ENCODE assay signal across 12 cellular contexts in genomic region chr9:4690144-4690543, GRCh38. TPM values are rescaled to one million over a fixed set of nuclear protein-coding genes. Genes with fewer than 3 reads are reported as not detected.
DNase-seq lines count a peak whose midpoint lies in the region; ATAC-seq and TF ChIP-seq lines count a peak whose summit lies in the region.
"Had no signal": no experiment of that assay in that cellular context is flagged by ENCODE, and none has a peak within 500 bp of the region (broad histone marks: within the 10 kb centered on the region; RNA-seq: fewer than 3 reads in every experiment).

No MANE protein-coding gene starts in this region.

- H3K4me2 ChIP-seq in smooth muscle cell, result no peak overlapping the region

- peak; percentile 17 for ATAC-seq in activated CD4-positive, alpha-beta T cell treated with anti-CD3 and anti-CD28 coated beads for 36 hours
- ATAC-seq in HG02588 (IDR thresholded peaks at IDR 0.05; ENCODE audit: unreplicated experiment), result peak; percentile 52
- peak; percentile 36 for ATAC-seq in HG03565 (IDR thresholded peaks at IDR 0.05; ENCODE audit: unreplicated experiment)

- peaks cover 46% of the 10 kb centered on the region for H3K4me1 Mint-ChIP-seq in activated CD4-positive, alpha-beta T cell treated with anti-CD3 and anti-CD28 coated beads for 36 hours

- WGBS in smooth muscle cell (ENCODE audit: low lambda C conversion rate), result 97% methylated on average over 4 of the region's 4 CpGs

- H3K4me1 ChIP-seq in smooth muscle cell (ENCODE audit: low read depth), result peaks cover 6% of the 10 kb centered on the region
- H3K4me1 ChIP-seq: SJCRH30 had no signal

- H3K9me3 ChIP-seq in smooth muscle cell (replicated peaks; ENCODE audit: low read depth), result no peaks in the 10 kb centered on the region
- H3K9me3 ChIP-seq: right atrium auricular region, SJCRH30 had no signal

- no peak overlapping the region for H3K4me3 ChIP-seq in smooth muscle cell
- H3K4me3 ChIP-seq: right atrium auricular region, SJCRH30 had no signal

- POLR2A ChIA-PET in activated CD4-positive, alpha-beta T cell treated with anti-CD3 and anti-CD28 coated beads for 36 hours (lab: Charles Lee), result interaction anchor here (0.7 kb wide), 1 partner anchor 21 kb away, joined by 4 read pairs; no protein-coding TSS in a partner anchor

- peak overlapping the region; percentile 58 for H3K27ac ChIP-seq in smooth muscle cell (ENCODE audit: low read depth)
- H3K27ac ChIP-seq: 22Rv1, right atrium auricular region, SJCRH30 had no signal

- peaks cover 37% of the 10 kb centered on the region for H4K20me1 ChIP-seq in smooth muscle cell (ENCODE audit: low read depth)

- peaks cover 3% of the 10 kb centered on the region for H3F3A ChIP-seq in smooth muscle cell (ENCODE audit: low read depth)

- CTCF ChIA-PET in activated CD4-positive, alpha-beta T cell treated with anti-CD3 and anti-CD28 coated beads for 36 hours (lab: Charles Lee), result interaction anchor here (0.9 kb wide), 1 partner anchor 24 kb away, joined by 3 read pairs; the partner anchor contains the start of gene SPATA6L

- no peak overlapping the region for H3K4me3 Mint-ChIP-seq in activated CD4-positive, alpha-beta T cell treated with anti-CD3 and anti-CD28 coated beads for 36 hours

- intact Hi-C loops in activated CD4-positive, alpha-beta T cell treated with anti-CD3 and anti-CD28 coated beads for 36 hours (cut with DNase I, micrococcal nuclease), result loop anchor here in 1 of 2 experiments (5.0 kb wide), 1 partner anchor 252 kb away; no protein-coding TSS in a partner anchor

- no peaks in the 10 kb centered on the region for H3K27me3 Mint-ChIP-seq in activated CD4-positive, alpha-beta T cell treated with anti-CD3 and anti-CD28 coated beads for 36 hours

- H3K36me3 Mint-ChIP-seq in activated CD4-positive, alpha-beta T cell treated with anti-CD3 and anti-CD28 coated beads for 36 hours (ENCODE audit: low read depth), result peaks cover 33% of the 10 kb centered on the region

- H3K36me3 ChIP-seq in smooth muscle cell (ENCODE audit: low read depth), result peaks cover 5% of the 10 kb centered on the region

- H3K79me2 ChIP-seq in smooth muscle cell (ENCODE audit: low read depth), result peaks cover 42% of the 10 kb centered on the region

- DNase-seq in activated CD4-positive, alpha-beta T cell treated with anti-CD3 and anti-CD28 coated beads for 36 hours, result no peak
- no peak for DNase-seq in activated CD4-positive, alpha-beta T cell treated with anti-CD3 and anti-CD28 coated beads, Interleukin-2, amount 50 U/mL, for 1 hour
- no peak for DNase-seq in smooth muscle cell (lab: John Stamatoyannopoulos, UW; ENCODE audit: unreplicated experiment)
- no peak for DNase-seq in NCI-H2227 treated with DMSO at 0.1 percent for 48 hours (lab: John Stamatoyannopoulos, UW)
- no peak for DNase-seq in NCI-H526 (lab: John Stamatoyannopoulos, UW)
- DNase-seq in NCI-H2081 (lab: John Stamatoyannopoulos, UW), result no peak
- DNase-seq: SJCRH30; stimulated activated CD8-positive, alpha-beta memory T cell treated with anti-CD3 and anti-CD28 coated beads, Interleukin-4, amount 100 ng/mL, for 48 hours had no signal

- H3K27ac Mint-ChIP-seq in activated CD4-positive, alpha-beta T cell treated with anti-CD3 and anti-CD28 coated beads for 36 hours, result peak overlapping the region; percentile 67

- H3K9ac ChIP-seq in smooth muscle cell (ENCODE audit: low read depth), result no peak overlapping the region

- no peaks in the 10 kb centered on the region for H3K27me3 ChIP-seq in smooth muscle cell (ENCODE audit: low read depth)
- H3K27me3 ChIP-seq: right atrium auricular region, SJCRH30 had no signal

- no peak for TF ChIP-seq CTCF in smooth muscle cell (IDR thresholded peaks at IDR 0.05; ENCODE audit: borderline replicate concordance, insufficient read depth, poor library complexity, severe bottlenecking)

- no peak overlapping the region for H2AFZ ChIP-seq in smooth muscle cell (ENCODE audit: low read depth)

- H3K9me3 Mint-ChIP-seq in activated CD4-positive, alpha-beta T cell treated with anti-CD3 and anti-CD28 coated beads for 36 hours (ENCODE audit: low read depth), result no peaks in the 10 kb centered on the region

RNA-seq across cellular contexts. Expression of gene CDC37L1, which starts 10.8 kb away (rescaled TPM):
- 1 to 10 TPM; 8.0 to 9.8 TPM for total RNA-seq in activated CD4-positive, alpha-beta T cell treated with anti-CD3 and anti-CD28 coated beads for 36 hours
- total RNA-seq in smooth muscle cell, result 19.2 and 35.8 TPM in 2 replicates
- polyA plus RNA-seq in smooth muscle cell, result 11.7 and 16.0 TPM in 2 replicates

RNA-seq across cellular contexts. Expression of gene SPATA6L, which starts 23.9 kb away (rescaled TPM):
- total RNA-seq in activated CD4-positive, alpha-beta T cell treated with anti-CD3 and anti-CD28 coated beads for 36 hours, result under 1 TPM; 0.21 to 0.30 TPM
- total RNA-seq in smooth muscle cell, result 0.67 and 0.81 TPM in 2 replicates
- 0.57 and 0.80 TPM in 2 replicates for polyA plus RNA-seq in smooth muscle cell
- total RNA-seq: SJCRH30 had no signal

RNA-seq across cellular contexts. Expression of gene PLPP6, which starts 28.1 kb away (rescaled TPM):
- total RNA-seq in activated CD4-positive, alpha-beta T cell treated with anti-CD3 and anti-CD28 coated beads for 36 hours, result 1 to 10 TPM; 4.3 to 5.0 TPM
- total RNA-seq in smooth muscle cell, result 5.4 and 6.2 TPM in 2 replicates
- polyA plus RNA-seq in smooth muscle cell, result 2.6 and 2.7 TPM in 2 replicates

RNA-seq across cellular contexts. Expression of gene AK3, which starts 50.9 kb away (rescaled TPM):
- total RNA-seq in activated CD4-positive, alpha-beta T cell treated with anti-CD3 and anti-CD28 coated beads for 36 hours, result 10 to 100 TPM; 32.6 to 41.0 TPM
- total RNA-seq in smooth muscle cell, result 49.0 and 49.3 TPM in 2 replicates
- 28.7 and 35.0 TPM in 2 replicates for polyA plus RNA-seq in smooth muscle cell
